Comparison of ENCODE assay signal across 10 cellular contexts in the genomic region with DNA sequence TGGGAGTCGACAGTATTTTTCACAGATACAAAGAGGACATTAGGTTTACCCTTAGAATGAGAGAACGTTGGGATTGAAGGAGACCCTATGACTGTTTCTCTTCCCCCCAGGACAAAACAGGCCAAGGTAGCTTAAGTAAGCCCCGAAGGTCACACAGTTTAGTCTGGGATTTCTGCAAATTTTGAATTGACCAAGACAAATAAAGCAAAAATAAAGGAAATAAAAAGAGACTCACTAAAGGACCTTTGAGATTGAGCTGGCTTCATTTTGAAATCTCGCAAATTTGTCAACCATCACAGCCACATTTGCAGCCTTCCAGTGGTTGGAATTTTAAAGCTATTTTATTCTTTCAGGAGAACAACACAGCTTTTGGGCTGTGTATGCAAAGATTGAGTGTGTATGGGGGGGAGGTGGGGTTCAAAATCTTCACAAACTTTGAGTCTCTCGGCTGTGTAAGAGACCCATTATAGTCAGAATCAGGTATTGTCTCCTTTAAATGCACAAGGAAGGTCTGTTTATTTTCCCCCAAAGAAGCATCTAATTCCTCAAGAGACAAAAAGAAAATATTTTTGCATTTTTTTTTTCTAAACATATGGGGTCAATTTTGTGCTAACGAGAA. TPM values are rescaled to one million over a fixed set of nuclear protein-coding genes. Genes with fewer than 3 reads are reported as not detected.
DNase-seq lines count a peak whose midpoint lies in the region; ATAC-seq and TF ChIP-seq lines count a peak whose summit lies in the region.
"Had no signal": no experiment of that assay in that cellular context is flagged by ENCODE, and none has a peak within 500 bp of the region (broad histone marks: within the 10 kb centered on the region; RNA-seq: fewer than 3 reads in every experiment).

No MANE protein-coding gene starts in this region.

- POLR2A ChIA-PET in WTC11 (lab: Charles Lee), result interaction anchor here (0.6 to 2.0 kb wide), 6 partner anchors 219 to 553 kb away, joined by 3 to 6 read pairs (median 4); no protein-coding TSS in a partner anchor

- TF ChIP-seq POLR2A in thyroid gland (IDR thresholded peaks at IDR 0.05), result no peak

- 57 to 65% methylated on average over 6 of the region's 6 CpGs for WGBS in thyroid gland, 2 donors

- peak overlapping the region; percentile 82 to 95 for H3K4me3 Mint-ChIP-seq in activated T-cell treated with anti-CD3 and anti-CD28 coated beads, Interleukin-2, amount 50 U/mL, for 72 hours
- H3K4me3 Mint-ChIP-seq in WTC11 (no peak overlapping the region), immature natural killer cell (peak overlapping the region; percentile 94 to 99 (median 96))

- DNase-seq in activated T-cell treated with anti-CD3 and anti-CD28 coated beads, Interleukin-2, amount 50 U/mL, for 72 hours, result no peak
- DNase-seq in activated T-cell treated with anti-CD3 and anti-CD28 coated beads, Interleukin-2, amount 50 U/mL, for 48 hours, result no peak
- DNase-seq in WTC11 (ENCODE audit: low spot score) (no peak), immature natural killer cell (no peak), thyroid gland (no peak), NCI-H2029 treated with DMSO at 0.1 percent for 48 hours (lab: John Stamatoyannopoulos, UW) (no peak)
- DNase-seq: RPMI8226; stimulated activated CD4-positive, alpha-beta T cell treated with anti-CD3 and anti-CD28 coated beads, Interleukin-12 subunit alpha, Interleukin-12 subunit beta, amount 100 ng/mL, for 4 hours had no signal

- peaks cover 11 to 30% of the 10 kb centered on the region in 2 donors for H3K36me3 Mint-ChIP-seq in activated T-cell treated with anti-CD3 and anti-CD28 coated beads, Interleukin-2, amount 50 U/mL, for 72 hours (ENCODE audit: insufficient read depth in 2 of 2)
- peaks cover 26% of the 10 kb centered on the region for H3K36me3 Mint-ChIP-seq in WTC11
- H3K36me3 Mint-ChIP-seq in immature natural killer cell, result peaks cover 26 to 36% (median 31%) of the 10 kb centered on the region in 3 donors

- no peaks in the 10 kb centered on the region for H3K36me3 ChIP-seq in thyroid gland

- ATAC-seq in activated T-cell treated with anti-CD3 and anti-CD28 coated beads, Interleukin-2, amount 50 U/mL, for 72 hours (replicated peaks in 1 of 2), result no peak
- ATAC-seq in WTC11 (0 out of 2 replicates have a peak, but pooled peaks have one; percentile 2), GM19023 (IDR thresholded peaks at IDR 0.05; ENCODE audit: unreplicated experiment) (no peak), HG02642 (IDR thresholded peaks at IDR 0.05; ENCODE audit: poor library complexity, unreplicated experiment) (no peak)

- H3K4me1 ChIP-seq in thyroid gland, result no peaks in the 10 kb centered on the region

- peaks cover 61% of the 10 kb centered on the region for H3K4me1 Mint-ChIP-seq in activated T-cell treated with anti-CD3 and anti-CD28 coated beads, Interleukin-2, amount 50 U/mL, for 72 hours (ENCODE audit: low read depth)
- H3K4me1 Mint-ChIP-seq in WTC11, result peaks cover 32% of the 10 kb centered on the region
- H3K4me1 Mint-ChIP-seq in immature natural killer cell, result peaks cover 68 to 79% of the 10 kb centered on the region in 2 donors

- intact Hi-C loops in thyroid gland (cut with DNase I), result loop anchor here (10.0 kb wide), 1 partner anchor 506 kb away; no protein-coding TSS in a partner anchor

- H3K9me3 ChIP-seq in thyroid gland, result no peaks in the 10 kb centered on the region

- H3K9me3 Mint-ChIP-seq in activated T-cell treated with anti-CD3 and anti-CD28 coated beads, Interleukin-2, amount 50 U/mL, for 72 hours, result no peaks in the 10 kb centered on the region
- H3K9me3 Mint-ChIP-seq in WTC11 (no peaks in the 10 kb centered on the region), immature natural killer cell (peaks cover 0 to 2% (median 0%) of the 10 kb centered on the region in 6 donors)

- H3K4me3 ChIP-seq in thyroid gland (replicated peaks in 1 of 3), result no peak overlapping the region

- no peak for TF ChIP-seq CTCF in WTC11 (IDR thresholded peaks at IDR 0.05)
- TF ChIP-seq CTCF in thyroid gland (IDR thresholded peaks at IDR 0.05), result no peak

- H3K27ac Mint-ChIP-seq in activated T-cell treated with anti-CD3 and anti-CD28 coated beads, Interleukin-2, amount 50 U/mL, for 72 hours, result peak overlapping the region; percentile 99
- H3K27ac Mint-ChIP-seq in WTC11 (peak overlapping the region; percentile 94), immature natural killer cell (peak overlapping the region; percentile 90 to 98 (median 96))

- peak overlapping the region in 2 of 3 donors; percentile 54 for H3K27ac ChIP-seq in thyroid gland

- no peaks in the 10 kb centered on the region for H3K27me3 ChIP-seq in thyroid gland

- H3K27me3 Mint-ChIP-seq in activated T-cell treated with anti-CD3 and anti-CD28 coated beads, Interleukin-2, amount 50 U/mL, for 72 hours (ENCODE audit: low read depth), result peaks cover 35% of the 10 kb centered on the region
- H3K27me3 Mint-ChIP-seq in WTC11 (ENCODE audit: low read depth) (no peaks in the 10 kb centered on the region), immature natural killer cell (ENCODE audit: low read depth in 3 of 3) (peaks cover 29 to 47% (median 45%) of the 10 kb centered on the region in 3 donors)

- CTCF ChIA-PET in WTC11 (lab: Charles Lee), result interaction anchor here (2.1 kb wide), 1 partner anchor 32 kb away, joined by 10 read pairs; no protein-coding TSS in a partner anchor

TF ChIP-seq in WTC11, 78 proteins besides CTCF, POLR2A, EP300 and RAD21 (continues in another document):
- TF ChIP-seq, protein P1, sequence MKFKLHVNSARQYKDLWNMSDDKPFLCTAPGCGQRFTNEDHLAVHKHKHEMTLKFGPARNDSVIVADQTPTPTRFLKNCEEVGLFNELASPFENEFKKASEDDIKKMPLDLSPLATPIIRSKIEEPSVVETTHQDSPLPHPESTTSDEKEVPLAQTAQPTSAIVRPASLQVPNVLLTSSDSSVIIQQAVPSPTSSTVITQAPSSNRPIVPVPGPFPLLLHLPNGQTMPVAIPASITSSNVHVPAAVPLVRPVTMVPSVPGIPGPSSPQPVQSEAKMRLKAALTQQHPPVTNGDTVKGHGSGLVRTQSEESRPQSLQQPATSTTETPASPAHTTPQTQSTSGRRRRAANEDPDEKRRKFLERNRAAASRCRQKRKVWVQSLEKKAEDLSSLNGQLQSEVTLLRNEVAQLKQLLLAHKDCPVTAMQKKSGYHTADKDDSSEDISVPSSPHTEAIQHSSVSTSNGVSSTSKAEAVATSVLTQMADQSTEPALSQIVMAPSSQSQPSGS (CRISPR knock-in tag; IDR thresholded peaks at IDR 0.05; ENCODE audit: borderline replicate concordance, low read depth), result no peak
- TF ChIP-seq AR (CRISPR knock-in tag; IDR thresholded peaks at IDR 0.05), result no peak
- TF ChIP-seq TEAD1 (CRISPR knock-in tag; IDR thresholded peaks at IDR 0.05), result no peak
- no peak for TF ChIP-seq CREM (CRISPR knock-in tag; IDR thresholded peaks at IDR 0.05)
- TF ChIP-seq, protein P2, sequence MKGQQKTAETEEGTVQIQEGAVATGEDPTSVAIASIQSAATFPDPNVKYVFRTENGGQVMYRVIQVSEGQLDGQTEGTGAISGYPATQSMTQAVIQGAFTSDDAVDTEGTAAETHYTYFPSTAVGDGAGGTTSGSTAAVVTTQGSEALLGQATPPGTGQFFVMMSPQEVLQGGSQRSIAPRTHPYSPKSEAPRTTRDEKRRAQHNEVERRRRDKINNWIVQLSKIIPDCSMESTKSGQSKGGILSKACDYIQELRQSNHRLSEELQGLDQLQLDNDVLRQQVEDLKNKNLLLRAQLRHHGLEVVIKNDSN (CRISPR knock-in tag; IDR thresholded peaks at IDR 0.05), result no peak
- TF ChIP-seq ZNF219 (CRISPR knock-in tag; IDR thresholded peaks at IDR 0.05; ENCODE audit: borderline replicate concordance), result no peak
- TF ChIP-seq, protein P3, sequence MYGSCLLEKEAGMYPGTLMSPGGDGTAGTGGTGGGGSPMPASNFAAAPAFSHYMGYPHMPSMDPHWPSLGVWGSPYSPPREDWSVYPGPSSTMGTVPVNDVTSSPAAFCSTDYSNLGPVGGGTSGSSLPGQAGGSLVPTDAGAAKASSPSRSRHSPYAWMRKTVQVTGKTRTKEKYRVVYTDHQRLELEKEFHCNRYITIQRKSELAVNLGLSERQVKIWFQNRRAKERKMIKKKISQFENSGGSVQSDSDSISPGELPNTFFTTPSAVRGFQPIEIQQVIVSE (CRISPR knock-in tag; IDR thresholded peaks at IDR 0.05; ENCODE audit: borderline replicate concordance), result no peak
- TF ChIP-seq, protein P4, sequence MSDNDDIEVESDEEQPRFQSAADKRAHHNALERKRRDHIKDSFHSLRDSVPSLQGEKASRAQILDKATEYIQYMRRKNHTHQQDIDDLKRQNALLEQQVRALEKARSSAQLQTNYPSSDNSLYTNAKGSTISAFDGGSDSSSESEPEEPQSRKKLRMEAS (CRISPR knock-in tag; IDR thresholded peaks at IDR 0.05), result no peak
- TF ChIP-seq ZNF263 (CRISPR knock-in tag; IDR thresholded peaks at IDR 0.05; ENCODE audit: low read depth), result no peak

RNA-seq across cellular contexts. Expression of gene TMSB4X, which starts 4.2 kb away (rescaled TPM):
- total RNA-seq in activated T-cell treated with anti-CD3 and anti-CD28 coated beads, Interleukin-2, amount 50 U/mL, for 72 hours, result 1,000 to 10,000 TPM; 4,011 to 4,477 TPM
- 2,375 to 2,595 TPM (median 2,468 TPM) in 3 replicates for total RNA-seq in WTC11 (2021)
- polyA plus RNA-seq in immature natural killer cell, result over 10,000 TPM; 26,219 to 39,735 (median 28,691) TPM
- total RNA-seq in thyroid gland, result 1,000 to 10,000 TPM in 3 of 4 donors, 100 to 1,000 TPM in 1; 854 to 2,672 (median 1,302) TPM
